In the genomic region with DNA sequence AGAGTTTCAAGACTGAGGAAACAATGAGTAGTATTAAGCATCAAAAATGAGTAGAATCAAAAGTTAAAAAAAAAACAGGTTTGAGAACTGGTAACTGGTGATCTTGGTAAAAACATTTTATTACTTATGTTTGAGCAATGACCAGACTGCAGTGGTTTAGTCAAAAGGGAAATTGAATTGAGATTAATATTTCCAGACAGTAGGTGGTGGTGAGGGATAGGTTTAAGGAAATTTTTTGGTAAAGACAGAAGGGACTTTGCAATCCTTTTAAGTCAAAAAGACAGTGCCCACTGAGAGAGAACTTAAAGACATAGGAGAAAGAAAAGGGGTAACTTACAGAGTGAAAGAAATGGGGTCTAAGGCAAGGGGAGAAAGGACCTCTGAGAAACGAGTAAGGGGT, we compare ENCODE assay signal across 16 cellular contexts.
"Had no signal": no experiment of that assay in that cellular context is flagged by ENCODE, and none has a peak within 500 bp of the region (broad histone marks: within the 10 kb centered on the region; RNA-seq: fewer than 3 reads in every experiment).

No MANE protein-coding gene starts in this region.

- H3K36me3 ChIP-seq: ovary had no signal

- ATAC-seq: activated CD4-positive, CD25-positive, alpha-beta regulatory T cell treated with anti-CD3 and anti-CD28 coated beads, Interleukin-2, amount 50 U/mL, for 24 hours; activated CD8-positive, alpha-beta T cell treated with anti-CD3 and anti-CD28 coated beads for 36 hours; activated T-helper 17 cell treated with anti-CD3 and anti-CD28 coated beads, Interleukin-2, amount 50 U/mL, for 72 hours; gastrocnemius medialis; SK-N-SH treated with all-trans-retinoic acid at 6 μM for 48 hours had no signal

- H3K27ac Mint-ChIP-seq: activated CD8-positive, alpha-beta T cell treated with anti-CD3 and anti-CD28 coated beads for 36 hours; activated T-helper 17 cell treated with anti-CD3 and anti-CD28 coated beads, Interleukin-2, amount 50 U/mL, for 72 hours; T-helper 1 cell treated with Interleukin-12 subunit alpha and Interleukin-12 subunit beta and Interleukin-4 antibody, amounts not matched to agents 30 μg/mL and 1 μg/mL, for 36 hours had no signal

- H3K27me3 ChIP-seq: gastrocnemius medialis, ovary, stomach had no signal

- DNase-seq: activated CD8-positive, alpha-beta memory T cell treated with anti-CD3 and anti-CD28 coated beads, Interleukin-2, amount 50 U/mL, for 4 hours; activated CD8-positive, alpha-beta T cell treated with anti-CD3 and anti-CD28 coated beads for 36 hours; activated naive CD4-positive, alpha-beta T cell treated with anti-CD3 and anti-CD28 coated beads, Interleukin-2, amount 50 U/mL, for 16 hours; gastrocnemius medialis; kidney; left ventricle myocardium inferior; mesenchymal stem cell; ovary; stimulated activated CD4-positive, alpha-beta T cell treated with anti-CD3 and anti-CD28 coated beads, Interleukin-12 subunit alpha, Interleukin-12 subunit beta, amount 100 ng/mL, for 4 hours; stimulated activated CD4-positive, alpha-beta T cell treated with anti-CD3 and anti-CD28 coated beads, Interleukin-4, amount 100 ng/mL, for 24 hours; stomach had no signal

- H3K9me3 Mint-ChIP-seq: activated CD8-positive, alpha-beta T cell treated with anti-CD3 and anti-CD28 coated beads for 36 hours; T-helper 1 cell treated with Interleukin-12 subunit alpha and Interleukin-12 subunit beta and Interleukin-4 antibody, amounts not matched to agents 30 μg/mL and 1 μg/mL, for 36 hours had no signal

- H3K27me3 Mint-ChIP-seq: activated CD8-positive, alpha-beta T cell treated with anti-CD3 and anti-CD28 coated beads for 36 hours; activated T-helper 17 cell treated with anti-CD3 and anti-CD28 coated beads, Interleukin-2, amount 50 U/mL, for 72 hours had no signal

- H3K4me3 Mint-ChIP-seq: activated CD8-positive, alpha-beta T cell treated with anti-CD3 and anti-CD28 coated beads for 36 hours; activated T-helper 17 cell treated with anti-CD3 and anti-CD28 coated beads, Interleukin-2, amount 50 U/mL, for 72 hours; T-helper 1 cell treated with Interleukin-12 subunit alpha and Interleukin-12 subunit beta and Interleukin-4 antibody, amounts not matched to agents 30 μg/mL and 1 μg/mL, for 36 hours had no signal

- H3K4me3 ChIP-seq: gastrocnemius medialis, left ventricle myocardium inferior, ovary, stomach, thoracic aorta had no signal

- H3K9me3 ChIP-seq: gastrocnemius medialis, ovary, stomach, thoracic aorta had no signal

- H3K27ac ChIP-seq: gastrocnemius medialis, left ventricle myocardium inferior, ovary, stomach, thoracic aorta had no signal
